19 cellular contexts compared by ENCODE assay signal in the genomic region with DNA sequence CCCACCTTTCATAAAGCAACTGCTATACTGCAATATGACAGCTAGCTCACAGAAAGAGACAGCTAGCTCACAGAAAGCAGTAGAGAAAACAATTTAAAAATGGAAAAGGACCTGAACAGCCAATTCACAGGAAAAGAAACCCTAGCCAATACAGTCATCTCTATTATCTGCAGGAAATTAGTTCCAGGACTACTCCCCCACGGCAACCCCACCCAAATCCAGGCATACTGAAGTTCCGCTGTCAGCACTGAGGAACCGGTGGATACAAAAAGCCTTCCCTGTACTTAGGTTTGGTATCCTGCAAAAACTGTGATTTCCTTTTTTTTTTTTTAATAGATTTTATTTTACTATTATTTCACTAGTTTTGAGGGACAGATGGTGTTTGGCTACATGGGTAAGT.
"Had no signal": no experiment of that assay in that cellular context is flagged by ENCODE, and none has a peak within 500 bp of the region (broad histone marks: within the 10 kb centered on the region; RNA-seq: fewer than 3 reads in every experiment).

No MANE protein-coding gene starts in this region.

- H3K27ac Mint-ChIP-seq: activated B cell treated with CpG ODN at 0.5 μM for 24 hours; activated CD4-positive, alpha-beta T cell treated with anti-CD3 and anti-CD28 coated beads, Interleukin-2, amount 10 ng/mL, durations not matched to agents 24 days and 14 days; activated naive CD4-positive, alpha-beta T cell treated with anti-CD3 and anti-CD28 coated beads for 36 hours; activated T-helper 2 cell treated with anti-CD3 and anti-CD28 coated beads, Interferon-gamma antibody, Interleukin-2, Interleukin-4, amounts not matched to agents 10 μg/mL and 5 μg/mL and 100 μg/mL, durations not matched to agents 14 hours and 24 hours and 36 hours; T-helper 1 cell treated with Interleukin-12 subunit alpha and Interleukin-12 subunit beta and Interleukin-4 antibody, amounts not matched to agents 30 μg/mL and 1 μg/mL, for 36 hours had no signal

- H3K4me1 ChIP-seq: esophagus squamous epithelium, psoas muscle had no signal

- H3K27me3 Mint-ChIP-seq: activated B cell treated with CpG ODN at 0.5 μM for 24 hours; activated CD4-positive, alpha-beta T cell treated with anti-CD3 and anti-CD28 coated beads, Interleukin-2, amount 10 ng/mL, durations not matched to agents 24 days and 14 days; central memory CD8-positive, alpha-beta T cell had no signal

- H3K9me3 ChIP-seq: esophagus squamous epithelium, psoas muscle had no signal

- H3K27ac ChIP-seq: psoas muscle had no signal

- DNase-seq: activated B cell treated with CpG ODN at 0.5 μM for 24 hours; activated CD4-positive, alpha-beta T cell treated with anti-CD3 and anti-CD28 coated beads, Interleukin-2, amount 10 ng/mL, durations not matched to agents 24 days and 14 days; activated CD8-positive, alpha-beta memory T cell treated with anti-CD3 and anti-CD28 coated beads, Interleukin-2, amount 50 U/mL, for 48 hours; activated CD8-positive, alpha-beta T cell treated with anti-CD3 and anti-CD28 coated beads, Interleukin-2, amount 10 ng/mL, durations not matched to agents 7 days and 5 days; activated naive CD4-positive, alpha-beta T cell treated with anti-CD3 and anti-CD28 coated beads for 36 hours; cortex of kidney; effector CD8-positive, alpha-beta T cell; esophagus squamous epithelium; head of caudate nucleus; left cardiac atrium; midbrain; psoas muscle; stimulated activated CD4-positive, alpha-beta T cell treated with anti-CD3 and anti-CD28 coated beads, Interleukin-1b, Interleukin-23, amount 100 ng/mL, for 48 hours had no signal

- H3K4me3 Mint-ChIP-seq: activated B cell treated with CpG ODN at 0.5 μM for 24 hours; activated CD4-positive, alpha-beta T cell treated with anti-CD3 and anti-CD28 coated beads, Interleukin-2, amount 10 ng/mL, durations not matched to agents 24 days and 14 days; activated CD8-positive, alpha-beta T cell treated with anti-CD3 and anti-CD28 coated beads, Interleukin-2, amount 10 ng/mL, durations not matched to agents 7 days and 5 days; activated naive CD4-positive, alpha-beta T cell treated with anti-CD3 and anti-CD28 coated beads for 36 hours; central memory CD8-positive, alpha-beta T cell; neural crest cell; T-helper 1 cell treated with Interleukin-12 subunit alpha and Interleukin-12 subunit beta and Interleukin-4 antibody, amounts not matched to agents 30 μg/mL and 1 μg/mL, for 36 hours had no signal

- ATAC-seq: activated CD8-positive, alpha-beta T cell treated with anti-CD3 and anti-CD28 coated beads, Interleukin-2, amount 10 ng/mL, durations not matched to agents 7 days and 5 days; psoas muscle; sciatic nerve had no signal

- H3K9me3 Mint-ChIP-seq: activated B cell treated with CpG ODN at 0.5 μM for 24 hours; activated CD4-positive, alpha-beta T cell treated with anti-CD3 and anti-CD28 coated beads, Interleukin-2, amount 10 ng/mL, durations not matched to agents 24 days and 14 days; activated naive CD4-positive, alpha-beta T cell treated with anti-CD3 and anti-CD28 coated beads for 36 hours; activated T-helper 2 cell treated with anti-CD3 and anti-CD28 coated beads, Interferon-gamma antibody, Interleukin-2, Interleukin-4, amounts not matched to agents 10 μg/mL and 5 μg/mL and 100 μg/mL, durations not matched to agents 14 hours and 24 hours and 36 hours; central memory CD8-positive, alpha-beta T cell; neural crest cell; T-helper 1 cell treated with Interleukin-12 subunit alpha and Interleukin-12 subunit beta and Interleukin-4 antibody, amounts not matched to agents 30 μg/mL and 1 μg/mL, for 36 hours had no signal

- H3K4me3 ChIP-seq: esophagus squamous epithelium, lung, psoas muscle had no signal

- H3K4me1 Mint-ChIP-seq: neural crest cell had no signal

- H3K27me3 ChIP-seq: esophagus squamous epithelium had no signal
